Comparison of ENCODE assay signal across 8 cellular contexts in genomic region chr1:19582318-19582717, GRCh38.
A peak's percentile ranks its signal among the peaks of the same experiment; 100 is the strongest.
DNase-seq lines count a peak whose midpoint lies in the region; ATAC-seq and TF ChIP-seq lines count a peak whose summit lies in the region.

No MANE protein-coding gene starts in this region.

- DNase-seq in ELR (ENCODE audit: low read depth) (peak; percentile 47), LNCaP clone FGC (ENCODE audit: low read depth) (no peak), memory B cell (ENCODE audit: low spot score in 2 of 2) (peak; percentile 76 to 77), cerebellum (ENCODE audit: low spot score) (no peak), HCEC 1CT (no peak)
- DNase-seq in activated CD4-positive, CD25-positive, alpha-beta regulatory T cell treated with anti-CD3 and anti-CD28 coated beads, Interleukin-2, amount 50 U/mL, for 16 hours (ENCODE audit: low read depth, low spot score) = peak; percentile 51
- DNase-seq in central memory CD4-positive, alpha-beta T cell = peak; percentile 59
- peak; percentile 45 to 64 for DNase-seq in stimulated activated CD8-positive, alpha-beta memory T cell treated with anti-CD3 and anti-CD28 coated beads, Interleukin-7, amount 100 ng/mL, for 48 hours (ENCODE audit: extremely low read depth in 1 of 2, low read depth in 1 of 2)

- no peaks in the 10 kb centered on the region for H3K9me3 Mint-ChIP-seq in memory B cell

- peak; percentile 30 for TF ChIP-seq CTCF in LNCaP clone FGC (IDR thresholded peaks at IDR 0.05; ENCODE audit: control insufficient read depth, extremely low read depth, insufficient read depth)

- peaks cover 2% of the 10 kb centered on the region for H3K36me3 Mint-ChIP-seq in memory B cell

- no peak overlapping the region for H3K27ac Mint-ChIP-seq in memory B cell

- peaks cover 5% of the 10 kb centered on the region for H3K27me3 Mint-ChIP-seq in memory B cell

- H3K4me1 Mint-ChIP-seq in memory B cell = peaks cover 10% of the 10 kb centered on the region

- no peak overlapping the region for H3K4me3 Mint-ChIP-seq in memory B cell

- peak; percentile 97 for ATAC-seq in memory B cell (ENCODE audit: low read depth)

- no peak overlapping the region for H3K4me3 ChIP-seq in LNCaP clone FGC (ENCODE audit: low read depth, low read length)

Comparison
In these comparisons a context has a peak if more than half of its experiments do, and no peak if none do; other contexts are left out.
1. DNase-seq: peak in ELR (single experiment), activated CD4-positive, CD25-positive, alpha-beta regulatory T cell treated with anti-CD3 and anti-CD28 coated beads, Interleukin-2, amount 50 U/mL, for 16 hours (single experiment), central memory CD4-positive, alpha-beta T cell (single experiment), memory B cell (2 of 2) and stimulated activated CD8-positive, alpha-beta memory T cell treated with anti-CD3 and anti-CD28 coated beads, Interleukin-7, amount 100 ng/mL, for 48 hours (2 of 2); none in LNCaP clone FGC (single experiment), cerebellum (single experiment) and HCEC 1CT (single experiment).